11 cellular contexts compared by ENCODE assay signal in the genomic region with DNA sequence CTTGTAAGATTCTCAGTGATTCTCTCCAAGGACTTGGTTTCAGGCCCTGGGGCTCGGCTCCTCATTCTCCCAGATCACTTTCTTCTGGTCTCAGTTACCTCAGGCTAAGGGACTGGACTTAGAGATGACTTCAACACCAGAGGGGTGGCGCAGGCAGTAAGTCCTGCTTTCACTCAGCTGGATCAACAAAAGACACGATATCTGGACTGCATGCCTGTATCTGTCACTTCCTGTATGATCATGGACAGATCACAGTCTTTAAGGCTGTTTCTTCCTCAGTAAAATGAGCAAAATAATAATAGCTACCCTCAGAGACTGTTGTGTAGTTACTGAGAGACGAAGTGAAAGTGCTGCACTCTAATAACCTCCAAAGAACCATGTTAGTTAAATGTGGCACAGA. TPM values are rescaled to one million over a fixed set of nuclear protein-coding genes. Genes with fewer than 3 reads are reported as not detected.
DNase-seq lines count a peak whose midpoint lies in the region; ATAC-seq and TF ChIP-seq lines count a peak whose summit lies in the region.
"Had no signal": no experiment of that assay in that cellular context is flagged by ENCODE, and none has a peak within 500 bp of the region (broad histone marks: within the 10 kb centered on the region; RNA-seq: fewer than 3 reads in every experiment).

No MANE protein-coding gene starts in this region.

- peaks cover 0 to 5% (median 0%) of the 10 kb centered on the region in 11 experiments; a peak in 4 of 22 replicates for H4K20me1 ChIP-seq in BLaER1 treated with 17β-estradiol and CSF1 and Interleukin-3, amounts not matched to agents 10 nM and 100 nM
- no peaks in the 10 kb centered on the region for H4K20me1 ChIP-seq in SK-N-SH (ENCODE audit: insufficient read depth)

- intact Hi-C loops in left colon (cut with DNase I, micrococcal nuclease): no loop called here

- TF ChIP-seq RAD21 in SK-N-SH (IDR thresholded peaks at IDR 0.05; ENCODE audit: low read length): no peak

- H3K4me3 ChIP-seq in BLaER1 treated with 17β-estradiol and CSF1 and Interleukin-3, amounts not matched to agents 10 nM and 100 nM: no peak overlapping the region
- H3K4me3 ChIP-seq in SK-N-SH (ENCODE audit: low read depth in 2 of 2, low read length in 1 of 2): no peak overlapping the region
- H3K4me3 ChIP-seq: adrenal gland had no signal

- no peaks in the 10 kb centered on the region for H3K79me2 ChIP-seq in SK-N-SH (ENCODE audit: insufficient read depth)

- peaks cover 28 to 96% (median 84%) of the 10 kb centered on the region in 11 experiments; a peak in 21 of 22 replicates for H3K27me3 ChIP-seq in BLaER1 treated with 17β-estradiol and CSF1 and Interleukin-3, amounts not matched to agents 10 nM and 100 nM
- no peaks in the 10 kb centered on the region for H3K27me3 ChIP-seq in SK-N-SH (ENCODE audit: insufficient read depth)
- H3K27me3 ChIP-seq: adrenal gland had no signal

- H3K9me2 ChIP-seq in SK-N-SH: no peaks in the 10 kb centered on the region

- no peak overlapping the region; a peak in 1 of 22 replicates for H3K9ac ChIP-seq in BLaER1 treated with 17β-estradiol and CSF1 and Interleukin-3, amounts not matched to agents 10 nM and 100 nM
- no peak overlapping the region for H3K9ac ChIP-seq in SK-N-SH

- no peaks in the 10 kb centered on the region for H3K9me3 ChIP-seq in BLaER1 treated with 17β-estradiol and CSF1 and Interleukin-3, amounts not matched to agents 10 nM and 100 nM (replicated peaks in 1 of 11)
- no peaks in the 10 kb centered on the region for H3K9me3 ChIP-seq in SK-N-SH
- H3K9me3 ChIP-seq: adrenal gland had no signal

- TF ChIP-seq CTCF in SK-N-SH (IDR thresholded peaks at IDR 0.05): no peak

- no peaks in the 10 kb centered on the region for H3F3A ChIP-seq in SK-N-SH (replicated peaks; ENCODE audit: insufficient read depth)

- CTCF ChIA-PET in SK-N-SH (lab: Yijun Ruan, JAX): no interaction called here

- peak overlapping the region in 9 of 11 experiments; percentile 12 to 60 (median 36); a peak in 13 of 22 replicates for H3K4me2 ChIP-seq in BLaER1 treated with 17β-estradiol and CSF1 and Interleukin-3, amounts not matched to agents 10 nM and 100 nM
- H3K4me2 ChIP-seq in SK-N-SH: peak overlapping the region; percentile 69

- DNase-seq in SK-N-SH (no peak), left colon (no peak), GM19238 (ENCODE audit: insufficient read length, low spot score) (no peak), ureter (ENCODE audit: low spot score) (no peak), globus pallidus (ENCODE audit: low spot score) (no peak), G401 (ENCODE audit: low spot score) (no peak)
- DNase-seq: NCI-H1417 had no signal

- POLR2A ChIA-PET in SK-N-SH (lab: Yijun Ruan, JAX): no interaction called here

- in situ Hi-C loops in G401 (cut with HindIII; ENCODE audit: low sequenced_read_pairs): no loop called here

- peaks cover 21 to 45% (median 25%) of the 10 kb centered on the region in 10 experiments for H3K4me1 ChIP-seq in BLaER1 treated with 17β-estradiol and CSF1 and Interleukin-3, amounts not matched to agents 10 nM and 100 nM
- 0 out of 4 replicates have a peak, but pooled peaks cover 0 to 4% of the 10 kb centered on the region in 2 experiments for H3K4me1 ChIP-seq in SK-N-SH (ENCODE audit: control insufficient read depth in 1 of 2, insufficient read depth in 2 of 2, low read depth in 1 of 2, low read length in 1 of 2)
- H3K4me1 ChIP-seq: adrenal gland had no signal

- no peak for TF ChIP-seq EP300 in SK-N-SH (IDR thresholded peaks at IDR 0.05; ENCODE audit: borderline replicate concordance in 1 of 2, low read depth in 1 of 2, low read length in 1 of 2)

- no peak overlapping the region; a peak in 1 of 22 replicates for H3K27ac ChIP-seq in BLaER1 treated with 17β-estradiol and CSF1 and Interleukin-3, amounts not matched to agents 10 nM and 100 nM
- no peak overlapping the region; a peak in 1 of 4 replicates for H3K27ac ChIP-seq in SK-N-SH (ENCODE audit: low read depth in 2 of 2, low read length in 1 of 2)
- H3K27ac ChIP-seq: adrenal gland had no signal

- ATAC-seq in GM21528 (IDR thresholded peaks at IDR 0.05; ENCODE audit: low FRiP score, unreplicated experiment) (peak; percentile 63), left colon (peak; percentile 49)

- 30% methylated on average over 4 of the region's 4 CpGs for WGBS in SK-N-SH (ENCODE audit: low lambda C conversion rate)

- no peak overlapping the region for H2AFZ ChIP-seq in SK-N-SH (ENCODE audit: low read depth)

- H3K36me3 ChIP-seq in BLaER1 treated with 17β-estradiol and CSF1 and Interleukin-3, amounts not matched to agents 10 nM and 100 nM: no peaks in the 10 kb centered on the region
- no peaks in the 10 kb centered on the region for H3K36me3 ChIP-seq in SK-N-SH (replicated peaks in 1 of 2; ENCODE audit: control insufficient read depth in 1 of 2, insufficient read depth in 2 of 2, low read length in 1 of 2)
- H3K36me3 ChIP-seq: adrenal gland had no signal

TF ChIP-seq in SK-N-SH, 30 proteins besides CTCF, POLR2A, EP300 and RAD21 (continues in another document):
- TF ChIP-seq MAX (IDR thresholded peaks at IDR 0.05; ENCODE audit: low read depth): no peak
- TF ChIP-seq EZH2phosphoT487 (IDR thresholded peaks at IDR 0.05; ENCODE audit: borderline replicate concordance, low read depth): no peak
- TF ChIP-seq USF1 (IDR thresholded peaks at IDR 0.05; ENCODE audit: borderline replicate concordance, low read depth): no peak
- TF ChIP-seq FOXM1 (IDR thresholded peaks at IDR 0.05; ENCODE audit: low read depth): no peak
- no peak for TF ChIP-seq GATA2 (CRISPR knock-in tag; IDR thresholded peaks at IDR 0.05)
- TF ChIP-seq RCOR1 (IDR thresholded peaks at IDR 0.05; ENCODE audit: low read length): no peak
- TF ChIP-seq, protein P1, sequence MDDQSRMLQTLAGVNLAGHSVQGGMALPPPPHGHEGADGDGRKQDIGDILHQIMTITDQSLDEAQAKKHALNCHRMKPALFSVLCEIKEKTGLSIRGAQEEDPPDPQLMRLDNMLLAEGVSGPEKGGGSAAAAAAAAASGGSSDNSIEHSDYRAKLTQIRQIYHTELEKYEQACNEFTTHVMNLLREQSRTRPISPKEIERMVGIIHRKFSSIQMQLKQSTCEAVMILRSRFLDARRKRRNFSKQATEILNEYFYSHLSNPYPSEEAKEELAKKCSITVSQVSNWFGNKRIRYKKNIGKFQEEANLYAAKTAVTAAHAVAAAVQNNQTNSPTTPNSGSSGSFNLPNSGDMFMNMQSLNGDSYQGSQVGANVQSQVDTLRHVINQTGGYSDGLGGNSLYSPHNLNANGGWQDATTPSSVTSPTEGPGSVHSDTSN (IDR thresholded peaks at IDR 0.05): no peak
- no peak for TF ChIP-seq TAF1 (IDR thresholded peaks at IDR 0.05; ENCODE audit: borderline replicate concordance, low read depth, low read length)
- no peak for TF ChIP-seq SIN3A (IDR thresholded peaks at IDR 0.05; ENCODE audit: borderline replicate concordance, low read depth, low read length)
- no peak for TF ChIP-seq NFIC (IDR thresholded peaks at IDR 0.05; ENCODE audit: borderline replicate concordance)
- TF ChIP-seq CHD2 (IDR thresholded peaks at IDR 0.05; ENCODE audit: low read length, partially characterized antibody): no peak
- no peak for TF ChIP-seq RXRA (IDR thresholded peaks at IDR 0.05; ENCODE audit: borderline replicate concordance, low read depth)
- TF ChIP-seq ELF1 (IDR thresholded peaks at IDR 0.05): no peak
- TF ChIP-seq JUND (IDR thresholded peaks at IDR 0.05): no peak
- TF ChIP-seq TEAD4 (IDR thresholded peaks at IDR 0.05; ENCODE audit: borderline replicate concordance, insufficient read depth): no peak
- no peak for TF ChIP-seq GABPA (IDR thresholded peaks at IDR 0.05; ENCODE audit: low read depth)
- TF ChIP-seq SMC3 (IDR thresholded peaks at IDR 0.05; ENCODE audit: low read depth, low read length): no peak

RNA-seq across cellular contexts. Expression of gene CXCR3, which starts 19.5 kb away (rescaled TPM):
- not detected in 2 replicates for polyA plus RNA-seq in SK-N-SH (2012; rRNA removed)
- not detected in 2 replicates for polyA plus RNA-seq in SK-N-SH (2012; cell fraction: cytosol; rRNA removed)
- polyA plus RNA-seq in SK-N-SH (2012; cell fraction: nucleus; rRNA removed): not detected in 2 replicates
- 1 to 10 TPM; 2.3 to 2.7 TPM for total RNA-seq in left colon
- total RNA-seq in ureter: 0.89 TPM
- total RNA-seq in G401 (2014; rRNA removed; shearing (Covaris generic)): not detected in 2 replicates
- total RNA-seq: subcutaneous adipose tissue had no signal

RNA-seq across cellular contexts. Expression of gene GCNA, which starts 59.6 kb away (rescaled TPM):
- 1.8 and 2.5 TPM in 2 replicates for polyA plus RNA-seq in SK-N-SH (2012; rRNA removed)
- 0.84 and 0.88 TPM in 2 replicates for polyA plus RNA-seq in SK-N-SH (2012; cell fraction: cytosol; rRNA removed)
- polyA plus RNA-seq in SK-N-SH (2012; cell fraction: nucleus; rRNA removed): 5.9 and 10.2 TPM in 2 replicates
- total RNA-seq in left colon: 1 to 10 TPM; 1.1 to 1.2 TPM
- 1.6 TPM for total RNA-seq in ureter
- 1.0 and 3.2 TPM in 2 replicates for total RNA-seq in G401 (2014; rRNA removed; shearing (Covaris generic))
